ENCODE assay signal across 1 cellular context in genomic region chr5:151917931-151918330, GRCh38.
TF ChIP-seq lines count a peak whose summit lies in the region.

No MANE protein-coding gene starts in this region.

TF ChIP-seq in H1, 55 proteins besides CTCF, POLR2A, EP300 and RAD21 (continued from another document):
- TF ChIP-seq HDAC6 (IDR thresholded peaks at IDR 0.05; ENCODE audit: low read depth, low read length) (no peak), TCF12 (IDR thresholded peaks at IDR 0.05; ENCODE audit: low read depth, low read length) (no peak), TEAD4 (IDR thresholded peaks at IDR 0.05; ENCODE audit: low read depth, low read length) (no peak), CREB1 (IDR thresholded peaks at IDR 0.05) (no peak), HDAC2 (IDR thresholded peaks at IDR 0.05; ENCODE audit: borderline replicate concordance in 1 of 2, low read depth in 2 of 2, low read length in 2 of 2) (0 out of 4 replicates have a peak, but pooled peaks have one; percentile 40 to 85), GABPA (IDR thresholded peaks at IDR 0.05; ENCODE audit: borderline replicate concordance, insufficient read depth, low read length) (no peak), JUN (IDR thresholded peaks at IDR 0.05; ENCODE audit: low read depth, low read length) (no peak), BRCA1 (IDR thresholded peaks at IDR 0.05; ENCODE audit: low read depth, low read length) (no peak), NANOG (IDR thresholded peaks at IDR 0.05; ENCODE audit: insufficient read depth, low read depth, low read length, poor library complexity, severe bottlenecking) (peak; percentile 59), ASH2L (IDR thresholded peaks at IDR 0.05; ENCODE audit: low read length) (no peak), NRF1 (IDR thresholded peaks at IDR 0.05; ENCODE audit: low read depth, low read length) (no peak), JUND (IDR thresholded peaks at IDR 0.05; ENCODE audit: low read length) (no peak), CHD7 (IDR thresholded peaks at IDR 0.05; ENCODE audit: insufficient replicate concordance, low read length) (peak; percentile 45), CHD1 (IDR thresholded peaks at IDR 0.05; ENCODE audit: low read depth, low read length) (no peak), POU5F1 (IDR thresholded peaks at IDR 0.05; ENCODE audit: low read depth, low read length) (peak; percentile 81; the same call in 1 of the 2 replicates), PHF8 (conservative IDR thresholded peaks at IDR 0.05; ENCODE audit: low read depth, low read length) (no peak), BCL11A (IDR thresholded peaks at IDR 0.05; ENCODE audit: low read depth in 2 of 2, low read length in 2 of 2) (no peak), SP2 (IDR thresholded peaks at IDR 0.05; ENCODE audit: low read length) (no peak), SAP30 (IDR thresholded peaks at IDR 0.05; ENCODE audit: insufficient read depth, insufficient replicate concordance, low read length) (no peak), BACH1 (IDR thresholded peaks at IDR 0.05; ENCODE audit: low read length) (no peak), KDM1A (IDR thresholded peaks at IDR 0.05; ENCODE audit: borderline replicate concordance, low read length) (no peak), GTF2F1 (IDR thresholded peaks at IDR 0.05; ENCODE audit: borderline replicate concordance, low read depth, low read length) (no peak), SIRT6 (IDR thresholded peaks at IDR 0.05; ENCODE audit: low read length) (no peak)
- TF ChIP-seq, protein P1, sequence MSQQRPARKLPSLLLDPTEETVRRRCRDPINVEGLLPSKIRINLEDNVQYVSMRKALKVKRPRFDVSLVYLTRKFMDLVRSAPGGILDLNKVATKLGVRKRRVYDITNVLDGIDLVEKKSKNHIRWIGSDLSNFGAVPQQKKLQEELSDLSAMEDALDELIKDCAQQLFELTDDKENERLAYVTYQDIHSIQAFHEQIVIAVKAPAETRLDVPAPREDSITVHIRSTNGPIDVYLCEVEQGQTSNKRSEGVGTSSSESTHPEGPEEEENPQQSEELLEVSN (IDR thresholded peaks at IDR 0.05) = no peak
- TF ChIP-seq, protein P2, sequence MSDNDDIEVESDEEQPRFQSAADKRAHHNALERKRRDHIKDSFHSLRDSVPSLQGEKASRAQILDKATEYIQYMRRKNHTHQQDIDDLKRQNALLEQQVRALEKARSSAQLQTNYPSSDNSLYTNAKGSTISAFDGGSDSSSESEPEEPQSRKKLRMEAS (IDR thresholded peaks at IDR 0.05) = no peak
- TF ChIP-seq, protein P3, sequence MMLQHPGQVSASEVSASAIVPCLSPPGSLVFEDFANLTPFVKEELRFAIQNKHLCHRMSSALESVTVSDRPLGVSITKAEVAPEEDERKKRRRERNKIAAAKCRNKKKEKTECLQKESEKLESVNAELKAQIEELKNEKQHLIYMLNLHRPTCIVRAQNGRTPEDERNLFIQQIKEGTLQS (IDR thresholded peaks at IDR 0.05; ENCODE audit: insufficient read depth, low read depth, low read length) = no peak
- TF ChIP-seq, protein P4, sequence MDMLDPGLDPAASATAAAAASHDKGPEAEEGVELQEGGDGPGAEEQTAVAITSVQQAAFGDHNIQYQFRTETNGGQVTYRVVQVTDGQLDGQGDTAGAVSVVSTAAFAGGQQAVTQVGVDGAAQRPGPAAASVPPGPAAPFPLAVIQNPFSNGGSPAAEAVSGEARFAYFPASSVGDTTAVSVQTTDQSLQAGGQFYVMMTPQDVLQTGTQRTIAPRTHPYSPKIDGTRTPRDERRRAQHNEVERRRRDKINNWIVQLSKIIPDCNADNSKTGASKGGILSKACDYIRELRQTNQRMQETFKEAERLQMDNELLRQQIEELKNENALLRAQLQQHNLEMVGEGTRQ (IDR thresholded peaks at IDR 0.05; ENCODE audit: low read length) = no peak
